ENCODE assay signal across 1 cellular context in genomic region chr13:52022355-52022754, GRCh38.
TF ChIP-seq lines count a peak whose summit lies in the region.

No MANE protein-coding gene starts in this region.

TF ChIP-seq in K562, 482 proteins besides CTCF, POLR2A, EP300 and RAD21 (continued from another document):
- TF ChIP-seq MTA3 (IDR thresholded peaks at IDR 0.05; ENCODE audit: borderline replicate concordance): no peak
- no peak for TF ChIP-seq NCOA6 (IDR thresholded peaks at IDR 0.05)
- no peak for TF ChIP-seq PCBP1 (IDR thresholded peaks at IDR 0.05; ENCODE audit: low read depth, low read length, poor library complexity, severe bottlenecking)
- TF ChIP-seq TRIM28 (IDR thresholded peaks at IDR 0.05): no peak
- TF ChIP-seq, protein P1, sequence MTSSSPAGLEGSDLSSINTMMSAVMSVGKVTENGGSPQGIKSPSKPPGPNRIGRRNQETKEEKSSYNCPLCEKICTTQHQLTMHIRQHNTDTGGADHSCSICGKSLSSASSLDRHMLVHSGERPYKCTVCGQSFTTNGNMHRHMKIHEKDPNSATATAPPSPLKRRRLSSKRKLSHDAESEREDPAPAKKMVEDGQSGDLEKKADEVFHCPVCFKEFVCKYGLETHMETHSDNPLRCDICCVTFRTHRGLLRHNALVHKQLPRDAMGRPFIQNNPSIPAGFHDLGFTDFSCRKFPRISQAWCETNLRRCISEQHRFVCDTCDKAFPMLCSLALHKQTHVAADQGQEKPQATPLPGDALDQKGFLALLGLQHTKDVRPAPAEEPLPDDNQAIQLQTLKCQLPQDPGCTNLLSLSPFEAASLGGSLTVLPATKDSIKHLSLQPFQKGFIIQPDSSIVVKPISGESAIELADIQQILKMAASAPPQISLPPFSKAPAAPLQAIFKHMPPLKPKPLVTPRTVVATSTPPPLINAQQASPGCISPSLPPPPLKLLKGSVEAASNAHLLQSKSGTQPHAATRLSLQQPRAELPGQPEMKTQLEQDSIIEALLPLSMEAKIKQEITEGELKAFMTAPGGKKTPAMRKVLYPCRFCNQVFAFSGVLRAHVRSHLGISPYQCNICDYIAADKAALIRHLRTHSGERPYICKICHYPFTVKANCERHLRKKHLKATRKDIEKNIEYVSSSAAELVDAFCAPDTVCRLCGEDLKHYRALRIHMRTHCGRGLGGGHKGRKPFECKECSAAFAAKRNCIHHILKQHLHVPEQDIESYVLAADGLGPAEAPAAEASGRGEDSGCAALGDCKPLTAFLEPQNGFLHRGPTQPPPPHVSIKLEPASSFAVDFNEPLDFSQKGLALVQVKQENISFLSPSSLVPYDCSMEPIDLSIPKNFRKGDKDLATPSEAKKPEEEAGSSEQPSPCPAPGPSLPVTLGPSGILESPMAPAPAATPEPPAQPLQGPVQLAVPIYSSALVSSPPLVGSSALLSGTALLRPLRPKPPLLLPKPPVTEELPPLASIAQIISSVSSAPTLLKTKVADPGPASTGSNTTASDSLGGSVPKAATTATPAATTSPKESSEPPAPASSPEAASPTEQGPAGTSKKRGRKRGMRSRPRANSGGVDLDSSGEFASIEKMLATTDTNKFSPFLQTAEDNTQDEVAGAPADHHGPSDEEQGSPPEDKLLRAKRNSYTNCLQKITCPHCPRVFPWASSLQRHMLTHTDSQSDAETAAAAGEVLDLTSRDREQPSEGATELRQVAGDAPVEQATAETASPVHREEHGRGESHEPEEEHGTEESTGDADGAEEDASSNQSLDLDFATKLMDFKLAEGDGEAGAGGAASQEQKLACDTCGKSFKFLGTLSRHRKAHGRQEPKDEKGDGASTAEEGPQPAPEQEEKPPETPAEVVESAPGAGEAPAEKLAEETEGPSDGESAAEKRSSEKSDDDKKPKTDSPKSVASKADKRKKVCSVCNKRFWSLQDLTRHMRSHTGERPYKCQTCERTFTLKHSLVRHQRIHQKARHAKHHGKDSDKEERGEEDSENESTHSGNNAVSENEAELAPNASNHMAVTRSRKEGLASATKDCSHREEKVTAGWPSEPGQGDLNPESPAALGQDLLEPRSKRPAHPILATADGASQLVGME (CRISPR knock-in tag; IDR thresholded peaks at IDR 0.05): no peak
- peak in 1 of 2 experiments; percentile 89; a peak in 2 of 4 replicates for TF ChIP-seq FOXA3 (CRISPR knock-in tag; conservative IDR thresholded peaks at IDR 0.05 in 1 of 2, IDR thresholded peaks at IDR 0.05 in 1 of 2)
- no peak for TF ChIP-seq USF1 (CRISPR knock-in tag; IDR thresholded peaks at IDR 0.05)
- TF ChIP-seq, protein P2, sequence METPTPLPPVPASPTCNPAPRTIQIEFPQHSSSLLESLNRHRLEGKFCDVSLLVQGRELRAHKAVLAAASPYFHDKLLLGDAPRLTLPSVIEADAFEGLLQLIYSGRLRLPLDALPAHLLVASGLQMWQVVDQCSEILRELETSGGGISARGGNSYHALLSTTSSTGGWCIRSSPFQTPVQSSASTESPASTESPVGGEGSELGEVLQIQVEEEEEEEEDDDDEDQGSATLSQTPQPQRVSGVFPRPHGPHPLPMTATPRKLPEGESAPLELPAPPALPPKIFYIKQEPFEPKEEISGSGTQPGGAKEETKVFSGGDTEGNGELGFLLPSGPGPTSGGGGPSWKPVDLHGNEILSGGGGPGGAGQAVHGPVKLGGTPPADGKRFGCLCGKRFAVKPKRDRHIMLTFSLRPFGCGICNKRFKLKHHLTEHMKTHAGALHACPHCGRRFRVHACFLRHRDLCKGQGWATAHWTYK (CRISPR knock-in tag; IDR thresholded peaks at IDR 0.05): no peak
- 0 out of 2 replicates have a peak, but pooled peaks have one; percentile 8 for TF ChIP-seq GATA2 (CRISPR knock-in tag; IDR thresholded peaks at IDR 0.05)
- TF ChIP-seq TCF3 (CRISPR knock-in tag; IDR thresholded peaks at IDR 0.05): peak; percentile 82
- no peak for TF ChIP-seq FOXJ3 (CRISPR knock-in tag; IDR thresholded peaks at IDR 0.05)
- TF ChIP-seq KLF1 (tag; IDR thresholded peaks at IDR 0.05): no peak
- no peak for TF ChIP-seq ZHX1 (conservative IDR thresholded peaks at IDR 0.05; ENCODE audit: low read length)
- peak; percentile 11; the same call in 1 of the 2 replicates for TF ChIP-seq TEAD4 (IDR thresholded peaks at IDR 0.05; ENCODE audit: low read length)
- TF ChIP-seq TEAD4 (CRISPR knock-in tag; IDR thresholded peaks at IDR 0.05; ENCODE audit: borderline replicate concordance): no peak
- no peak for TF ChIP-seq RBBP5 (IDR thresholded peaks at IDR 0.05; ENCODE audit: borderline replicate concordance, insufficient read depth, low read length, poor library complexity, severe bottlenecking)
- TF ChIP-seq ATF3 (IDR thresholded peaks at IDR 0.05): no peak
- TF ChIP-seq ATF3 (CRISPR knock-in tag; conservative IDR thresholded peaks at IDR 0.05): no peak
- TF ChIP-seq EGR1 (conservative IDR thresholded peaks at IDR 0.05): peak; percentile 22; the same call in 1 of the 2 replicates
- no peak for TF ChIP-seq BCOR (IDR thresholded peaks at IDR 0.05)
- TF ChIP-seq NCOR1 (IDR thresholded peaks at IDR 0.05): 0 out of 2 replicates have a peak, but pooled peaks have one; percentile 34
- peak; percentile 59 for TF ChIP-seq CBFA2T2 (conservative IDR thresholded peaks at IDR 0.05)
- no peak for TF ChIP-seq SRSF7 (optimal IDR thresholded peaks at IDR 0.05; ENCODE audit: low read depth, low read length)
- TF ChIP-seq E2F3 (CRISPR knock-in tag; IDR thresholded peaks at IDR 0.05): no peak
- peak; percentile 54; the same call in 1 of the 2 replicates for TF ChIP-seq TAL1 (IDR thresholded peaks at IDR 0.05)
- TF ChIP-seq THRA (IDR thresholded peaks at IDR 0.05): no peak
- TF ChIP-seq CHAMP1 (IDR thresholded peaks at IDR 0.05): no peak
- no peak for TF ChIP-seq NBN (IDR thresholded peaks at IDR 0.05; ENCODE audit: low read depth)
- peak; percentile 59 for TF ChIP-seq ARID1B (IDR thresholded peaks at IDR 0.05)
- no peak for TF ChIP-seq TCF7 (IDR thresholded peaks at IDR 0.05; ENCODE audit: borderline replicate concordance)
- TF ChIP-seq POLR2AphosphoS5 (IDR thresholded peaks at IDR 0.05; ENCODE audit: control insufficient read depth, insufficient read depth, low read depth, low read length): peak; percentile 51; the same call in 1 of the 2 replicates
- peak; percentile 45; the same call in 1 of the 2 replicates for TF ChIP-seq DPF2 (IDR thresholded peaks at IDR 0.05)
